In genomic region chr1:224333939-224334701, GRCh38 we compare ENCODE assay signal across 11 cellular contexts. TPM values are rescaled to one million over a fixed set of nuclear protein-coding genes. Genes with fewer than 3 reads are reported as not detected.
DNase-seq lines count a peak whose midpoint lies in the region; ATAC-seq, FAIRE-seq and TF ChIP-seq lines count a peak whose summit lies in the region.
"Had no signal": no experiment of that assay in that cellular context is flagged by ENCODE, and none has a peak within 500 bp of the region (broad histone marks: within the 10 kb centered on the region; RNA-seq: fewer than 3 reads in every experiment).

No MANE protein-coding gene starts in this region.

- no peak for TF ChIP-seq RAD21 in A549 (conservative IDR thresholded peaks at IDR 0.05 in 1 of 2, IDR thresholded peaks at IDR 0.05 in 1 of 2)

- peaks cover 5% of the 10 kb centered on the region; the same call in 2 of the 3 replicates for H3K4me1 ChIP-seq in A549
- H3K4me1 ChIP-seq: SJCRH30 had no signal

- no peak for ATAC-seq in A549
- ATAC-seq in GM21423 (IDR thresholded peaks at IDR 0.05; ENCODE audit: unreplicated experiment), result no peak
- ATAC-seq in left lobe of liver, result no peak

- H3K27me3 ChIP-seq in GM06990 (replicated peaks; ENCODE audit: control insufficient read depth, insufficient read depth, low read length) (no peaks in the 10 kb centered on the region), MG63 (no peaks in the 10 kb centered on the region)
- H3K27me3 ChIP-seq: SJCRH30 had no signal

- no peak overlapping the region for H3K27ac ChIP-seq in A549
- H3K27ac ChIP-seq: esophagus squamous epithelium, SJCRH30 had no signal

- H3K4me3 ChIP-seq in A549 (no peak overlapping the region), GM06990 (replicated peaks; ENCODE audit: low read depth, low read length) (no peak overlapping the region; the same call in 1 of the 2 replicates), epithelial cell of esophagus (ENCODE audit: low read length) (no peak overlapping the region), MG63 (no peak overlapping the region)
- H3K4me3 ChIP-seq: esophagus squamous epithelium, SJCRH30 had no signal

- TF ChIP-seq CTCF in A549 (IDR thresholded peaks at IDR 0.05) (no peak), GM06990 (IDR thresholded peaks at IDR 0.05; ENCODE audit: insufficient read depth, low read length, poor library complexity, severe bottlenecking) (no peak), epithelial cell of esophagus (IDR thresholded peaks at IDR 0.05; ENCODE audit: insufficient read depth, low read depth, low read length, missing control alignments) (no peak)

- DNase-seq in A549 (ENCODE audit: low read depth in 1 of 2, low spot score in 1 of 2) (no peak), GM06990 (ENCODE audit: extremely low read depth, insufficient read length) (peak; percentile 18), RCC 7860 (ENCODE audit: low spot score) (peak; percentile 76), epithelial cell of esophagus (ENCODE audit: low read depth) (peak; percentile 24), MG63 (no peak), left lobe of liver (ENCODE audit: low spot score) (no peak)
- DNase-seq in stimulated activated CD4-positive, alpha-beta T cell treated with anti-CD3 and anti-CD28 coated beads, Interleukin-2, amount 100 ng/mL, for 48 hours, result no peak
- DNase-seq: esophagus squamous epithelium; stimulated activated CD4-positive, alpha-beta T cell treated with anti-CD3 and anti-CD28 coated beads, Interleukin-1b, Interleukin-23, amount 100 ng/mL, for 48 hours had no signal

- H3K9me3 ChIP-seq in A549 (no peaks in the 10 kb centered on the region), MG63 (0 out of 2 replicates have a peak, but pooled peaks cover 2% of the 10 kb centered on the region)
- H3K9me3 ChIP-seq: esophagus squamous epithelium, SJCRH30 had no signal

- FAIRE-seq in A549 (lab: Jason Lieb, UNC) (no peak), RCC 7860 (lab: Jason Lieb, UNC) (no peak)

- TF ChIP-seq POLR2A in A549 (IDR thresholded peaks at IDR 0.05; ENCODE audit: low read length), result no peak

- TF ChIP-seq EP300 in A549 (IDR thresholded peaks at IDR 0.05), result no peak

- no peaks in the 10 kb centered on the region for H3K36me3 ChIP-seq in GM06990 (ENCODE audit: control insufficient read depth, insufficient read depth, low read length)
- H3K36me3 ChIP-seq in MG63, result no peaks in the 10 kb centered on the region
- H3K36me3 ChIP-seq: esophagus squamous epithelium, SJCRH30 had no signal

- POLR2A ChIA-PET in A549 (lab: Yijun Ruan, JAX), result interaction anchor here (0.5 kb wide), 1 partner anchor 215 kb away, joined by 4 read pairs; no protein-coding TSS in a partner anchor

- CTCF ChIA-PET in A549 (lab: Yijun Ruan, JAX), result interaction anchor here (0.6 to 4.7 kb wide), 27 partner anchors 9 to 220 kb away, joined by 3 to 38 read pairs (median 4); partner anchors contain the start of gene FBXO28

- H3K4me2 ChIP-seq in A549, result peak overlapping the region; percentile 8; the same call in 1 of the 3 replicates

- 29% methylated on average over 5 of the region's 5 CpGs for WGBS in A549 (ENCODE audit: missing lambda C conversion rate)

TF ChIP-seq in A549, 52 proteins besides CTCF, POLR2A, EP300 and RAD21:
- TF ChIP-seq BHLHE40 (IDR thresholded peaks at IDR 0.05; ENCODE audit: low read depth, low read length) (no peak), HEYL (CRISPR knock-in tag; IDR thresholded peaks at IDR 0.05) (no peak)

RNA-seq across cellular contexts. Expression of gene NVL, which starts 4.1 kb away (rescaled TPM):
- polyA plus RNA-seq in A549 (2011; rRNA removed) (20.7 and 28.6 TPM in 2 replicates), A549 (2017; fragmentation: RNase III; extraction: RNeasy Plus Mini Kit Qiagen cat#74134 plus additional on column Dnase treatment) (21.9 to 23.2 TPM (median 22.3 TPM) in 3 replicates)
- 11.6 and 12.3 TPM in 2 replicates for polyA plus RNA-seq in A549 (2012; cell fraction: cytosol; rRNA removed)
- 14.2 and 22.5 TPM in 2 replicates for polyA plus RNA-seq in A549 (2012; cell fraction: nucleus; rRNA removed)
- 14.7 and 16.7 TPM in 2 replicates for polyA minus RNA-seq in A549 (2011; rRNA and poly(A)+ RNA removed)
- 19.4 and 25.8 TPM in 2 replicates for total RNA-seq in MG63 (2014; rRNA removed; shearing (Covaris generic); ENCODE audit: low replicate concordance)
- 8.0 TPM for total RNA-seq in left lobe of liver

RNA-seq across cellular contexts. Expression of gene CNIH4, which starts 22.6 kb away (rescaled TPM):
- 102 and 124 TPM in 2 replicates for polyA plus RNA-seq in A549 (2011; rRNA removed)
- 46.4 and 58.0 TPM in 2 replicates for polyA plus RNA-seq in A549 (2012; cell fraction: cytosol; rRNA removed)
- polyA plus RNA-seq in A549 (2012; cell fraction: nucleus; rRNA removed), result 25.9 and 33.0 TPM in 2 replicates
- polyA plus RNA-seq in A549 (2017; fragmentation: RNase III; extraction: RNeasy Plus Mini Kit Qiagen cat#74134 plus additional on column Dnase treatment), result 98.6 to 104 TPM (median 104 TPM) in 3 replicates
- 42.3 and 43.4 TPM in 2 replicates for polyA minus RNA-seq in A549 (2011; rRNA and poly(A)+ RNA removed)
- total RNA-seq in MG63 (2014; rRNA removed; shearing (Covaris generic); ENCODE audit: low replicate concordance), result 30.9 and 114 TPM in 2 replicates
- 14.9 TPM for total RNA-seq in left lobe of liver

Comparison
In these comparisons a context has a peak if more than half of its experiments do, and no peak if none do; other contexts are left out.
1. DNase-seq: peak in GM06990 (single experiment), RCC 7860 (single experiment) and epithelial cell of esophagus (single experiment); none in A549 (0 of 2), MG63 (single experiment), stimulated activated CD4-positive, alpha-beta T cell treated with anti-CD3 and anti-CD28 coated beads, Interleukin-2, amount 100 ng/mL, for 48 hours (0 of 2) and left lobe of liver (single experiment).